In the genomic region with DNA sequence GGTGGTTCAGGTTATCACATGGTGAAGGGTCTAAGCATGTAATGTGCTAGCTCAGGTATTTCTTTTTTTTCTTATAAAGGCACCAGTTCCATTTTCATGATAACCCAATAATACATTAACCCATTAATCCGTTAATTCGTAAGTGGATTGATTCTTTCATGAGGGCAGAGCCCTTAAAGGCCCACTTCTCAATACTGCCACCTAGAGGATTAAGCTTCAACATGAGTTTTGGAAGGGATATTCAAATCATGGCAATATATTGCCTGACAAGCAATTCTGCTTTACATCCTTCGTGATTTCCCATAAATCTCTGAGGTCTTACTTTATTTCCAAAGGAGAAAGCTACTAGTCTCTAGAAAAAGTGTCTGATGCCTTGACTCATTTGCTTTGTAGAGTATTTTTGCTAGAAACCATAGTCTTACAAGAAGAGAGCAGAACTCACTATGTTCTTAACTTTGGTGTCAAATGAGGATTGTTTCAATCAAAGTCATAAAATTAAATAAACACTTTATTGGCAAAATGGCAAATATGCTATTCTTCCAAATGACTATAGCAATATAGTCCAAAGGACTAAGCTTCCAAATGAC, we compare ENCODE assay signal across 8 cellular contexts.
DNase-seq lines count a peak whose midpoint lies in the region; ATAC-seq and TF ChIP-seq lines count a peak whose summit lies in the region.

No MANE protein-coding gene starts in this region.

- H3K27ac Mint-ChIP-seq in activated CD4-positive, alpha-beta memory T cell treated with anti-CD3 and anti-CD28 coated beads, Interleukin-2, amount 10 ng/mL, durations not matched to agents 7 days and 5 days = no peak overlapping the region

- TF ChIP-seq POLR2A in erythroblast (IDR thresholded peaks at IDR 0.05; ENCODE audit: low read length) = no peak

- peak; percentile 78 for ATAC-seq in GM19035 (IDR thresholded peaks at IDR 0.05; ENCODE audit: unreplicated experiment)
- ATAC-seq in Panc1 = no peak

- BruUV-seq in Panc1 (replicated peaks; lab: Mats Ljungman, UMichigan) = no TSS peak

- H3K27me3 ChIP-seq in Panc1 (ENCODE audit: control insufficient read depth, insufficient read depth, low read length) = no peaks in the 10 kb centered on the region

- in situ Hi-C loops in Panc1 (cut with HindIII; ENCODE audit: low pct_unique_long_range_greater_than_20kb, low sequenced_read_pairs) = no loop called here

- H3K27ac ChIP-seq in Panc1 (ENCODE audit: low read length) = no peak overlapping the region

- peaks cover 1% of the 10 kb centered on the region for H3K27me3 Mint-ChIP-seq in activated CD4-positive, alpha-beta memory T cell treated with anti-CD3 and anti-CD28 coated beads, Interleukin-2, amount 10 ng/mL, durations not matched to agents 7 days and 5 days

- no peaks in the 10 kb centered on the region for H3K9me3 Mint-ChIP-seq in activated CD4-positive, alpha-beta memory T cell treated with anti-CD3 and anti-CD28 coated beads, Interleukin-2, amount 10 ng/mL, durations not matched to agents 7 days and 5 days

- H3K36me3 ChIP-seq in Panc1 (ENCODE audit: control insufficient read depth, insufficient read depth, low read length) = no peaks in the 10 kb centered on the region

- peak; percentile 65 for TF ChIP-seq CTCF in Panc1 (IDR thresholded peaks at IDR 0.05)

- H3K4me3 ChIP-seq in Jurkat, Clone E6-1 (ENCODE audit: low read length) = no peak overlapping the region
- H3K4me3 ChIP-seq in Panc1 (ENCODE audit: low read depth in 2 of 2, low read length in 2 of 2) = no peak overlapping the region

- H3K9me3 ChIP-seq in Panc1 (ENCODE audit: control insufficient read depth, insufficient read depth, low read depth, low read length) = no peaks in the 10 kb centered on the region

- no peaks in the 10 kb centered on the region for H3K4me1 Mint-ChIP-seq in activated CD4-positive, alpha-beta memory T cell treated with anti-CD3 and anti-CD28 coated beads, Interleukin-2, amount 10 ng/mL, durations not matched to agents 7 days and 5 days

- H3K4me1 ChIP-seq in Panc1 (ENCODE audit: control insufficient read depth, insufficient read depth, low read length) = no peaks in the 10 kb centered on the region

- H3K4me3 Mint-ChIP-seq in activated CD4-positive, alpha-beta memory T cell treated with anti-CD3 and anti-CD28 coated beads, Interleukin-2, amount 10 ng/mL, durations not matched to agents 7 days and 5 days = no peak overlapping the region

- CTCF ChIA-PET in Panc1 (lab: Charles Lee) = no interaction called here
- CTCF ChIA-PET in activated CD4-positive, alpha-beta memory T cell treated with anti-CD3 and anti-CD28 coated beads, Interleukin-2, amount 10 ng/mL, durations not matched to agents 7 days and 5 days (lab: Charles Lee) = interaction anchor here (0.7 to 1.4 kb wide), 5 partner anchors 11 to 300 kb away, joined by 3 to 4 read pairs (median 3); no protein-coding TSS in a partner anchor

- H3K36me3 Mint-ChIP-seq in activated CD4-positive, alpha-beta memory T cell treated with anti-CD3 and anti-CD28 coated beads, Interleukin-2, amount 10 ng/mL, durations not matched to agents 7 days and 5 days (ENCODE audit: low read depth) = no peaks in the 10 kb centered on the region

- POLR2A ChIA-PET in Panc1 (lab: Charles Lee) = interaction anchor here (0.6 kb wide), 1 partner anchor 232 kb away, joined by 3 read pairs; no protein-coding TSS in a partner anchor
- POLR2A ChIA-PET in activated CD4-positive, alpha-beta memory T cell treated with anti-CD3 and anti-CD28 coated beads, Interleukin-2, amount 10 ng/mL, durations not matched to agents 7 days and 5 days (lab: Charles Lee) = no interaction called here

- DNase-seq in AML-193 (lab: John Stamatoyannopoulos, UW) = peak; percentile 21 to 35
- peak; percentile 39 for DNase-seq in Jurkat, Clone E6-1 (ENCODE audit: low read depth, low spot score)
- DNase-seq in Panc1 (ENCODE audit: low read depth, low spot score) = peak; percentile 17
- peak; percentile 21 to 50 for DNase-seq in erythroblast (lab: John Stamatoyannopoulos, UW)
- DNase-seq in pulmonary artery endothelial cell (ENCODE audit: low read depth, low spot score) = peak; percentile 5
- no peak for DNase-seq in activated CD4-positive, alpha-beta memory T cell treated with anti-CD3 and anti-CD28 coated beads, Interleukin-2, amount 10 ng/mL, durations not matched to agents 7 days and 5 days
- no peak for DNase-seq in posterior vena cava (ENCODE audit: low spot score)

- intact Hi-C loops in Panc1 (cut with micrococcal nuclease; ENCODE audit: unreplicated experiment) (no loop called here), posterior vena cava (cut with DNase I) (loop anchor here in 1 of 2 donors (10.0 kb wide), 1 partner anchor 295 kb away; no protein-coding TSS in a partner anchor)

Comparison
In these comparisons a context has a peak if more than half of its experiments do, and no peak if none do; other contexts are left out.
1. DNase-seq: peak in AML-193 (2 of 2), Jurkat, Clone E6-1 (single experiment), Panc1 (single experiment), erythroblast (2 of 2) and pulmonary artery endothelial cell (single experiment); none in activated CD4-positive, alpha-beta memory T cell treated with anti-CD3 and anti-CD28 coated beads, Interleukin-2, amount 10 ng/mL, durations not matched to agents 7 days and 5 days (single experiment) and posterior vena cava (single experiment).